ENCODE assay signal across 2 cellular contexts in the genomic region with DNA sequence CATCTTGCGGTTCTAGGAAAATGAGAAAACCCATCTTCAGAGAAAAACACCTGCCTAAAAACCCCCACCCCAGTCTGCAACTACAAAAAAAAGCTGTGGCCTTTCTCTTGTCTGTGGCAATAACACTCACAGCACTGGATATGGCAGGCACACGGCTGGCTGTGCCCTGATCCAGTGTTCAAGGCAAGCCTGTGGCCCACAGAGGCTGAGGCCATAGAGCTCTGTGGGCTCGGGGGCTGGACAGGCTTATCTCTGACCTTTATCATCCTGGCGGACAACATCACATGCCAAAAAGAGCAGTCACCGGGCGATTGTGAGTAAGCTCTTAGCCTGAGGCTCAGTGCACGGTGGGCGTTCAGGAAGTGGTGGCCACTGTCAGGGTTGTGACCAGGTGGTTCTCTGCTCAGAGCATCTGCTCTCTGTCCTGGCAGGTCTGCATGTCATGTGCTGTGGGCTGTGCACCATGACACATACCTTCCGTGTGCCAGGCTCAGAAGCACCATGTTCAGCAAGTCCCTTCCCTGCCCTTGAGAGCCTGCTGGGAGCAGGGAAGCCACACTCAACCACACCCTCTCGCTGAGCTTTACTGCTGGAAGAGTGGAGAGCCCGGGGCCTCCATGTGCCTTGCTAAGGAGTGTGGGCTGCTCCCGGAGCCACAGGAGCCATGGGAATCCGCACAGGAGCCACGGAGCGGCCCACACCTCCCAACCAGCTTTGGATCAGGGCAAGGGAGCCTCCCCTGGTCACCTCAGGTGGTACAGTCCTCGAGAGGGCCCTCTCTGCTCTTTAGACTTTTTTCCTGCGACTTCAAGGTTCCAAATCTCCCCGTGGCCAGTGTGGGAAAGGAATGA.
TF ChIP-seq lines count a peak whose summit lies in the region.

No MANE protein-coding gene starts in this region.

TF ChIP-seq in A549, 52 proteins besides CTCF, POLR2A, EP300 and RAD21:
- peak; percentile 72 for TF ChIP-seq GATA3 (IDR thresholded peaks at IDR 0.05; ENCODE audit: borderline replicate concordance)
- no peak for TF ChIP-seq ZSCAN20 (CRISPR knock-in tag; IDR thresholded peaks at IDR 0.05)
- no peak for TF ChIP-seq KDM5A (IDR thresholded peaks at IDR 0.05)
- TF ChIP-seq NR3C1 (IDR thresholded peaks at IDR 0.05): no peak
- TF ChIP-seq, protein P1, sequence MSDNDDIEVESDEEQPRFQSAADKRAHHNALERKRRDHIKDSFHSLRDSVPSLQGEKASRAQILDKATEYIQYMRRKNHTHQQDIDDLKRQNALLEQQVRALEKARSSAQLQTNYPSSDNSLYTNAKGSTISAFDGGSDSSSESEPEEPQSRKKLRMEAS (IDR thresholded peaks at IDR 0.05): peak; percentile 10
- TF ChIP-seq USF2 (IDR thresholded peaks at IDR 0.05): peak; percentile 30; the same call in 1 of the 2 replicates
- 0 out of 2 replicates have a peak, but pooled peaks have one; percentile 12 for TF ChIP-seq EHF (CRISPR knock-in tag; IDR thresholded peaks at IDR 0.05)
- TF ChIP-seq FOSL2 (IDR thresholded peaks at IDR 0.05): no peak
- peak; percentile 37 for TF ChIP-seq FOSL2 (CRISPR knock-in tag; IDR thresholded peaks at IDR 0.05)
- TF ChIP-seq E2F6 (IDR thresholded peaks at IDR 0.05; ENCODE audit: borderline replicate concordance, low read depth): 0 out of 2 replicates have a peak, but pooled peaks have one; percentile 49

TF ChIP-seq in SK-N-SH, 30 proteins besides CTCF, POLR2A, EP300 and RAD21:
- no peak for TF ChIP-seq REST (IDR thresholded peaks at IDR 0.05; ENCODE audit: low read depth, low read length)
- TF ChIP-seq ZBTB33 (IDR thresholded peaks at IDR 0.05; ENCODE audit: borderline replicate concordance, low read depth): no peak
- TF ChIP-seq, protein P2, sequence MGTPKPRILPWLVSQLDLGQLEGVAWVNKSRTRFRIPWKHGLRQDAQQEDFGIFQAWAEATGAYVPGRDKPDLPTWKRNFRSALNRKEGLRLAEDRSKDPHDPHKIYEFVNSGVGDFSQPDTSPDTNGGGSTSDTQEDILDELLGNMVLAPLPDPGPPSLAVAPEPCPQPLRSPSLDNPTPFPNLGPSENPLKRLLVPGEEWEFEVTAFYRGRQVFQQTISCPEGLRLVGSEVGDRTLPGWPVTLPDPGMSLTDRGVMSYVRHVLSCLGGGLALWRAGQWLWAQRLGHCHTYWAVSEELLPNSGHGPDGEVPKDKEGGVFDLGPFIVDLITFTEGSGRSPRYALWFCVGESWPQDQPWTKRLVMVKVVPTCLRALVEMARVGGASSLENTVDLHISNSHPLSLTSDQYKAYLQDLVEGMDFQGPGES (IDR thresholded peaks at IDR 0.05; ENCODE audit: low read depth, low read length): no peak
- no peak for TF ChIP-seq ELF1 (IDR thresholded peaks at IDR 0.05)
- TF ChIP-seq CHD2 (IDR thresholded peaks at IDR 0.05; ENCODE audit: low read length, partially characterized antibody): no peak
- no peak for TF ChIP-seq USF2 (IDR thresholded peaks at IDR 0.05; ENCODE audit: borderline replicate concordance, low read depth, low read length)
- no peak for TF ChIP-seq EZH2phosphoT487 (IDR thresholded peaks at IDR 0.05; ENCODE audit: borderline replicate concordance, low read depth)
- no peak for TF ChIP-seq RXRA (IDR thresholded peaks at IDR 0.05; ENCODE audit: borderline replicate concordance, low read depth)
- TF ChIP-seq MXI1 (IDR thresholded peaks at IDR 0.05; ENCODE audit: low read depth, low read length): peak; percentile 75
- peak; percentile 85 for TF ChIP-seq TCF12 (IDR thresholded peaks at IDR 0.05)
- TF ChIP-seq NRF1 (IDR thresholded peaks at IDR 0.05; ENCODE audit: low read depth, low read length): no peak
- no peak for TF ChIP-seq POLR2AphosphoS5 (IDR thresholded peaks at IDR 0.05; ENCODE audit: low read depth, low read length)
- TF ChIP-seq USF1 (IDR thresholded peaks at IDR 0.05; ENCODE audit: borderline replicate concordance, low read depth): no peak
- no peak for TF ChIP-seq SMC3 (IDR thresholded peaks at IDR 0.05; ENCODE audit: low read depth, low read length)
- TF ChIP-seq FOXJ3 (CRISPR knock-in tag; IDR thresholded peaks at IDR 0.05): no peak
- TF ChIP-seq YY1 (IDR thresholded peaks at IDR 0.05; ENCODE audit: low read depth): no peak
- TF ChIP-seq NFIC (IDR thresholded peaks at IDR 0.05; ENCODE audit: borderline replicate concordance): peak; percentile 73
- no peak for TF ChIP-seq RFX5 (IDR thresholded peaks at IDR 0.05; ENCODE audit: low read length)
- no peak for TF ChIP-seq SIN3A (IDR thresholded peaks at IDR 0.05; ENCODE audit: borderline replicate concordance, low read depth, low read length)
- peak; percentile 30; the same call in 1 of the 2 replicates for TF ChIP-seq FOSL2 (IDR thresholded peaks at IDR 0.05; ENCODE audit: borderline replicate concordance, low read depth)
- TF ChIP-seq TAF1 (IDR thresholded peaks at IDR 0.05; ENCODE audit: borderline replicate concordance, low read depth, low read length): no peak
- TF ChIP-seq MEF2A (IDR thresholded peaks at IDR 0.05; ENCODE audit: borderline replicate concordance, low read depth): no peak
- TF ChIP-seq TEAD4 (IDR thresholded peaks at IDR 0.05; ENCODE audit: borderline replicate concordance, insufficient read depth): no peak
- peak; percentile 89 for TF ChIP-seq GATA2 (CRISPR knock-in tag; IDR thresholded peaks at IDR 0.05)
- TF ChIP-seq PBX3 (IDR thresholded peaks at IDR 0.05): no peak; the same call in 1 of the 2 replicates
- peak; percentile 55; the same call in 1 of the 2 replicates for TF ChIP-seq RCOR1 (IDR thresholded peaks at IDR 0.05; ENCODE audit: low read length)
- no peak for TF ChIP-seq JUND (IDR thresholded peaks at IDR 0.05)
- TF ChIP-seq, protein P1 (IDR thresholded peaks at IDR 0.05; ENCODE audit: low read depth): no peak
- no peak for TF ChIP-seq FOXM1 (IDR thresholded peaks at IDR 0.05; ENCODE audit: low read depth)
- TF ChIP-seq GABPA (IDR thresholded peaks at IDR 0.05; ENCODE audit: low read depth): no peak
TF ChIP-seq in SK-N-SH: peak in this region for 6.
